Comparison of ENCODE assay signal across 9 cellular contexts in genomic region chr2:18378020-18378653, GRCh38.
DNase-seq lines count a peak whose midpoint lies in the region; ATAC-seq, FAIRE-seq and TF ChIP-seq lines count a peak whose summit lies in the region.
"Had no signal": no experiment of that assay in that cellular context is flagged by ENCODE, and none has a peak within 500 bp of the region (broad histone marks: within the 10 kb centered on the region; RNA-seq: fewer than 3 reads in every experiment).

No MANE protein-coding gene starts in this region.

- DNase-seq in D721Med (ENCODE audit: insufficient read length, low spot score) = peak; percentile 24
- DNase-seq in NCI-H2196 (lab: John Stamatoyannopoulos, UW; ENCODE audit: unreplicated experiment) = peak; percentile 59
- DNase-seq in amniotic epithelial cell (ENCODE audit: low read depth) = peak; percentile 43
- DNase-seq in hepatic stellate cell (ENCODE audit: low spot score) = peak; percentile 28
- peak; percentile 7 for DNase-seq in stimulated activated CD4-positive, alpha-beta T cell treated with anti-CD3 and anti-CD28 coated beads, Interleukin-1b, Interleukin-23, amount 100 ng/mL, for 48 hours
- no peak for DNase-seq in activated T-helper 2 cell treated with anti-CD3 and anti-CD28 coated beads, Interferon-gamma antibody, Interleukin-2, Interleukin-4, amounts not matched to agents 10 μg/mL and 5 μg/mL and 100 μg/mL, durations not matched to agents 14 hours and 24 hours and 36 hours (ENCODE audit: low spot score)
- DNase-seq: activated B cell treated with CpG ODN at 0.5 μM for 24 hours had no signal

- no peak overlapping the region for H3K27ac Mint-ChIP-seq in activated T-helper 2 cell treated with anti-CD3 and anti-CD28 coated beads, Interferon-gamma antibody, Interleukin-2, Interleukin-4, amounts not matched to agents 10 μg/mL and 5 μg/mL and 100 μg/mL, durations not matched to agents 14 hours and 24 hours and 36 hours
- H3K27ac Mint-ChIP-seq: activated B cell treated with CpG ODN at 0.5 μM for 24 hours had no signal

- no peaks in the 10 kb centered on the region for H3K4me1 Mint-ChIP-seq in activated T-helper 2 cell treated with anti-CD3 and anti-CD28 coated beads, Interferon-gamma antibody, Interleukin-2, Interleukin-4, amounts not matched to agents 10 μg/mL and 5 μg/mL and 100 μg/mL, durations not matched to agents 14 hours and 24 hours and 36 hours (ENCODE audit: low read depth)
- H3K4me1 Mint-ChIP-seq: activated B cell treated with CpG ODN at 0.5 μM for 24 hours had no signal

- no peaks in the 10 kb centered on the region for H3K9me3 Mint-ChIP-seq in activated T-helper 2 cell treated with anti-CD3 and anti-CD28 coated beads, Interferon-gamma antibody, Interleukin-2, Interleukin-4, amounts not matched to agents 10 μg/mL and 5 μg/mL and 100 μg/mL, durations not matched to agents 14 hours and 24 hours and 36 hours
- H3K9me3 Mint-ChIP-seq: activated B cell treated with CpG ODN at 0.5 μM for 24 hours had no signal

- TF ChIP-seq CTCF in D721Med (IDR thresholded peaks at IDR 0.05; ENCODE audit: insufficient read depth, missing control alignments) = peak; percentile 88

- FAIRE-seq in D721Med (lab: Jason Lieb, UNC) = peak; percentile 77

- no peak overlapping the region for H3K4me3 Mint-ChIP-seq in activated T-helper 2 cell treated with anti-CD3 and anti-CD28 coated beads, Interferon-gamma antibody, Interleukin-2, Interleukin-4, amounts not matched to agents 10 μg/mL and 5 μg/mL and 100 μg/mL, durations not matched to agents 14 hours and 24 hours and 36 hours (ENCODE audit: low read depth)
- H3K4me3 Mint-ChIP-seq: activated B cell treated with CpG ODN at 0.5 μM for 24 hours had no signal

- H3K36me3 Mint-ChIP-seq in activated T-helper 2 cell treated with anti-CD3 and anti-CD28 coated beads, Interferon-gamma antibody, Interleukin-2, Interleukin-4, amounts not matched to agents 10 μg/mL and 5 μg/mL and 100 μg/mL, durations not matched to agents 14 hours and 24 hours and 36 hours (ENCODE audit: low read depth) = no peaks in the 10 kb centered on the region

- intact Hi-C loops in activated T-helper 2 cell treated with anti-CD3 and anti-CD28 coated beads, Interferon-gamma antibody, Interleukin-2, Interleukin-4, amounts not matched to agents 10 μg/mL and 5 μg/mL and 100 μg/mL, durations not matched to agents 14 hours and 24 hours and 36 hours (cut with micrococcal nuclease) = loop anchor here (10.0 kb wide), 1 partner anchor 523 kb away; no protein-coding TSS in a partner anchor

- H3K27me3 Mint-ChIP-seq in activated T-helper 2 cell treated with anti-CD3 and anti-CD28 coated beads, Interferon-gamma antibody, Interleukin-2, Interleukin-4, amounts not matched to agents 10 μg/mL and 5 μg/mL and 100 μg/mL, durations not matched to agents 14 hours and 24 hours and 36 hours (ENCODE audit: low read depth) = peaks cover 4% of the 10 kb centered on the region

- peak; percentile 77 for ATAC-seq in GM19043 (IDR thresholded peaks at IDR 0.05; ENCODE audit: low read depth, unreplicated experiment)
- ATAC-seq in HG03108 (IDR thresholded peaks at IDR 0.05; ENCODE audit: unreplicated experiment) = peak; percentile 80
